8 cellular contexts compared by ENCODE assay signal in genomic region chr12:102484017-102484731, GRCh38. TPM values are rescaled to one million over a fixed set of nuclear protein-coding genes. Genes with fewer than 3 reads are reported as not detected.
A peak's percentile ranks its signal among the peaks of the same experiment; 100 is the strongest.
DNase-seq lines count a peak whose midpoint lies in the region; ATAC-seq and TF ChIP-seq lines count a peak whose summit lies in the region.

No MANE protein-coding gene starts in this region.

- H3K27me3 ChIP-seq in cardiac muscle cell (no peaks in the 10 kb centered on the region), rectal smooth muscle tissue (ENCODE audit: control insufficient read depth, insufficient read depth, low read length) (no peaks in the 10 kb centered on the region)

- H3K4me3 ChIP-seq in cardiac muscle cell (no peak overlapping the region), rectal smooth muscle tissue (ENCODE audit: low read length) (peak overlapping the region; percentile 51)

- intact Hi-C loops in activated naive CD4-positive, alpha-beta T cell treated with anti-CD3 and anti-CD28 coated beads for 36 hours (cut with micrococcal nuclease), result loop anchor here (1.0 to 10.0 kb wide), 9 partner anchors 10 to 709 kb away; partner anchors contain the start of gene WASHC3

- H3K4me1 ChIP-seq in cardiac muscle cell (ENCODE audit: low read depth) (peaks cover 12% of the 10 kb centered on the region), rectal smooth muscle tissue (ENCODE audit: control insufficient read depth, insufficient read depth, low read length) (peaks cover 3% of the 10 kb centered on the region)

- CTCF ChIA-PET in RWPE1 (lab: Yijun Ruan, JAX), result interaction anchor here (0.6 to 1.5 kb wide), 9 partner anchors 9 to 1009 kb away, joined by 3 to 8 read pairs (median 4); partner anchors contain the start of gene SPIC
- CTCF ChIA-PET in activated naive CD4-positive, alpha-beta T cell treated with anti-CD3 and anti-CD28 coated beads for 36 hours (lab: Charles Lee), result interaction anchor here (0.9 to 2.9 kb wide), 7 partner anchors 11 to 548 kb away, joined by 3 to 12 read pairs (median 4); no protein-coding TSS in a partner anchor

- H3K36me3 Mint-ChIP-seq in activated naive CD4-positive, alpha-beta T cell treated with anti-CD3 and anti-CD28 coated beads for 36 hours (ENCODE audit: low read depth), result no peaks in the 10 kb centered on the region

- H3K9me3 Mint-ChIP-seq in activated naive CD4-positive, alpha-beta T cell treated with anti-CD3 and anti-CD28 coated beads for 36 hours, result no peaks in the 10 kb centered on the region

- ATAC-seq in GM19463 (IDR thresholded peaks at IDR 0.05; ENCODE audit: unreplicated experiment), result peak; percentile 54
- peak; percentile 52 for ATAC-seq in HG03571 (IDR thresholded peaks at IDR 0.05; ENCODE audit: unreplicated experiment)

- no peak overlapping the region for H3K9ac ChIP-seq in rectal smooth muscle tissue (ENCODE audit: low read length)

- peak; percentile 76 for DNase-seq in DMS53 (lab: John Stamatoyannopoulos, UW)
- peak; percentile 48 for DNase-seq in RWPE1 (ENCODE audit: low spot score)
- DNase-seq in activated naive CD4-positive, alpha-beta T cell treated with anti-CD3 and anti-CD28 coated beads for 36 hours, result peak; percentile 70
- peak; percentile 60 to 76 for DNase-seq in cardiac muscle cell (ENCODE audit: low read depth in 1 of 2, low spot score in 1 of 2)
- no peak for DNase-seq in middle frontal gyrus (ENCODE audit: extremely low spot score, low spot score)

- POLR2A ChIA-PET in RWPE1 (lab: Yijun Ruan, JAX; ENCODE audit: low non-redundant PET), result no interaction called here

- H3K36me3 ChIP-seq in cardiac muscle cell (no peaks in the 10 kb centered on the region), rectal smooth muscle tissue (ENCODE audit: control insufficient read depth, insufficient read depth, low read length) (no peaks in the 10 kb centered on the region)

- H3K27ac ChIP-seq in RWPE1 (no peak overlapping the region), cardiac muscle cell (no peak overlapping the region), rectal smooth muscle tissue (ENCODE audit: low read depth, low read length) (peak overlapping the region; percentile 4)

- peak; percentile 94 for TF ChIP-seq CTCF in RWPE1 (conservative IDR thresholded peaks at IDR 0.05; ENCODE audit: low read depth)
- TF ChIP-seq CTCF in cardiac muscle cell (IDR thresholded peaks at IDR 0.05; ENCODE audit: low read depth, low read length), result peak; percentile 93

- H3K9me3 ChIP-seq in cardiac muscle cell (ENCODE audit: low read depth), result no peaks in the 10 kb centered on the region

- H3K4me3 Mint-ChIP-seq in activated naive CD4-positive, alpha-beta T cell treated with anti-CD3 and anti-CD28 coated beads for 36 hours, result peak overlapping the region; percentile 32

- peak overlapping the region; percentile 87 for H3K27ac Mint-ChIP-seq in activated naive CD4-positive, alpha-beta T cell treated with anti-CD3 and anti-CD28 coated beads for 36 hours

- peaks cover 22% of the 10 kb centered on the region for H3K4me1 Mint-ChIP-seq in activated naive CD4-positive, alpha-beta T cell treated with anti-CD3 and anti-CD28 coated beads for 36 hours (ENCODE audit: low read depth)

- peaks cover 7% of the 10 kb centered on the region for H3K27me3 Mint-ChIP-seq in activated naive CD4-positive, alpha-beta T cell treated with anti-CD3 and anti-CD28 coated beads for 36 hours (ENCODE audit: low read depth)

RNA-seq across cellular contexts. Expression of gene IGF1, which starts 3.8 kb away (rescaled TPM):
- total RNA-seq in activated naive CD4-positive, alpha-beta T cell treated with anti-CD3 and anti-CD28 coated beads for 36 hours, result not detected
- total RNA-seq in cardiac muscle cell, result 1.4 TPM in 1 of 2 replicates, not detected in the other
- not detected in 2 replicates for polyA plus RNA-seq in cardiac muscle cell
